8 cellular contexts compared by ENCODE assay signal in genomic region chr1:162070094-162070748, GRCh38. TPM values are rescaled to one million over a fixed set of nuclear protein-coding genes. Genes with fewer than 3 reads are reported as not detected.
DNase-seq lines count a peak whose midpoint lies in the region; ATAC-seq and TF ChIP-seq lines count a peak whose summit lies in the region.
"Had no signal": no experiment of that assay in that cellular context is flagged by ENCODE, and none has a peak within 500 bp of the region (broad histone marks: within the 10 kb centered on the region; RNA-seq: fewer than 3 reads in every experiment).

No MANE protein-coding gene starts in this region.

- in situ Hi-C loops in astrocyte of the cerebellum (cut with HindIII; ENCODE audit: low sequenced_read_pairs), result no loop called here

- H3K36me3 ChIP-seq in left lung, result no peaks in the 10 kb centered on the region

- peaks cover 0 to 17% of the 10 kb centered on the region in 2 donors for H3K4me1 ChIP-seq in left lung

- peak; percentile 73 for ATAC-seq in left lung

- H3K9me3 ChIP-seq in left lung, result no peaks in the 10 kb centered on the region

- H3K27ac ChIP-seq in left lung (peak overlapping the region; percentile 39 to 48), substantia nigra (ENCODE audit: low read depth, low read length, poor library complexity, severe bottlenecking) (peak overlapping the region; percentile 63)

- DNase-seq in GM12865 (ENCODE audit: low read depth), result no peak
- peak; percentile 29 for DNase-seq in NCI-H2029 (lab: John Stamatoyannopoulos, UW)
- DNase-seq in astrocyte of the cerebellum (ENCODE audit: low read depth), result no peak
- peak in 1 of 2 donors; percentile 51 for DNase-seq in left lung
- DNase-seq in substantia nigra (lab: John Stamatoyannopoulos, UW), result peak in 6 of 49 donors; percentile 26 to 46 (median 32)
- no peak for DNase-seq in NCI-H1694 (lab: John Stamatoyannopoulos, UW)
- DNase-seq in GOT3 (lab: John Stamatoyannopoulos, UW), result no peak

- intact Hi-C loops in left lung (cut with DNase I), result no loop called here

- no peak for TF ChIP-seq CTCF in GM12865 (IDR thresholded peaks at IDR 0.05; ENCODE audit: insufficient read depth, low read depth, low read length, missing control alignments)
- no peak for TF ChIP-seq CTCF in astrocyte of the cerebellum (IDR thresholded peaks at IDR 0.05; ENCODE audit: low read depth, low read length, missing control alignments)
- TF ChIP-seq CTCF in left lung (IDR thresholded peaks at IDR 0.05), result no peak

- H3K4me3 ChIP-seq in GM12865 (ENCODE audit: low read depth, low read length), result peak overlapping the region; percentile 48
- H3K4me3 ChIP-seq in astrocyte of the cerebellum (ENCODE audit: low read depth, low read length), result peak overlapping the region; percentile 77
- H3K4me3 ChIP-seq in left lung, result peak overlapping the region; percentile 55 to 61

- H3K27me3 ChIP-seq in left lung, result peaks cover 0 to 65% of the 10 kb centered on the region in 2 donors

RNA-seq across cellular contexts. Expression of gene NOS1AP, which starts 0.7 kb away (rescaled TPM):
- 1 to 10 TPM; 4.2 to 6.2 TPM for total RNA-seq in left lung

RNA-seq across cellular contexts. Expression of gene OLFML2B, which starts 46.6 kb away (rescaled TPM):
- 10 to 100 TPM; 36.1 to 46.8 TPM for total RNA-seq in left lung
- total RNA-seq: activated CD8-positive, alpha-beta memory T cell treated with anti-CD3 and anti-CD28 coated beads for 36 hours had no signal
